ENCODE assay signal across 8 cellular contexts in genomic region chr6:106087548-106088325, GRCh38. TPM values are rescaled to one million over a fixed set of nuclear protein-coding genes. Genes with fewer than 3 reads are reported as not detected.
A peak's percentile ranks its signal among the peaks of the same experiment; 100 is the strongest.
DNase-seq lines count a peak whose midpoint lies in the region; TF ChIP-seq lines count a peak whose summit lies in the region.

No MANE protein-coding gene starts in this region.

- no peaks in the 10 kb centered on the region for H3K36me3 ChIP-seq in DOHH2 (ENCODE audit: control insufficient read depth, low read length)
- no peaks in the 10 kb centered on the region for H3K36me3 ChIP-seq in OCI-LY7 (ENCODE audit: insufficient read depth, low read length)

- TF ChIP-seq CTCF in DOHH2 (IDR thresholded peaks at IDR 0.05; ENCODE audit: low read depth, low read length, poor library complexity, severe bottlenecking) (no peak), OCI-LY7 (conservative IDR thresholded peaks at IDR 0.05; ENCODE audit: low read length) (no peak), epithelial cell of esophagus (IDR thresholded peaks at IDR 0.05; ENCODE audit: insufficient read depth, low read depth, low read length, missing control alignments) (no peak), nephron progenitor cell (IDR thresholded peaks at IDR 0.05) (no peak)

- peaks cover 11% of the 10 kb centered on the region for H3F3A ChIP-seq in DOHH2 (ENCODE audit: control insufficient read depth, insufficient read depth)

- peak overlapping the region; percentile 68 for H3K4me2 ChIP-seq in DOHH2 (ENCODE audit: low read length)
- peak overlapping the region; percentile 82 for H3K4me2 ChIP-seq in OCI-LY7 (ENCODE audit: low read length)

- no TSS peak for BruUV-seq in OCI-LY7 (replicated peaks; lab: Mats Ljungman, UMichigan)

- no peak for DNase-seq in OCI-LY7 (ENCODE audit: low spot score)
- peak; percentile 60 for DNase-seq in epithelial cell of esophagus (ENCODE audit: low read depth)
- DNase-seq in nephron progenitor cell, result no peak
- DNase-seq in GOT3 (lab: John Stamatoyannopoulos, UW), result no peak
- DNase-seq in HK-2 (ENCODE audit: unreplicated experiment), result no peak
- no peak for DNase-seq in DMS153 (lab: John Stamatoyannopoulos, UW)
- no peak for DNase-seq in SHP77 treated with DMSO at 0.1 percent for 48 hours (lab: John Stamatoyannopoulos, UW)

- H3K36me3 Mint-ChIP-seq in nephron progenitor cell (ENCODE audit: low read depth), result peaks cover 28% of the 10 kb centered on the region

- peak overlapping the region; percentile 90 for H3K27ac Mint-ChIP-seq in nephron progenitor cell

- H3K9me3 Mint-ChIP-seq in nephron progenitor cell, result no peaks in the 10 kb centered on the region

- peak overlapping the region; percentile 91; the same call in 1 of the 2 replicates for H2AFZ ChIP-seq in OCI-LY7 (ENCODE audit: low read length)

- H3K4me3 Mint-ChIP-seq in nephron progenitor cell, result peak overlapping the region; percentile 91

- CTCF ChIA-PET in OCI-LY7 (lab: Charles Lee; ENCODE audit: unreplicated experiment), result interaction anchor here (0.6 to 1.1 kb wide), 5 partner anchors 54 to 594 kb away, joined by 3 to 6 read pairs (median 3); no protein-coding TSS in a partner anchor

- H3K4me3 ChIP-seq in DOHH2 (ENCODE audit: low read length), result peak overlapping the region; percentile 57; the same call in 1 of the 2 replicates
- peak overlapping the region; percentile 63 for H3K4me3 ChIP-seq in OCI-LY7 (ENCODE audit: low read depth, low read length, poor library complexity, severe bottlenecking)
- peak overlapping the region; percentile 51 for H3K4me3 ChIP-seq in epithelial cell of esophagus (ENCODE audit: low read length)

- no peak overlapping the region for H3K27ac ChIP-seq in DOHH2 (ENCODE audit: low read depth, low read length)
- no peak overlapping the region for H3K27ac ChIP-seq in OCI-LY7 (ENCODE audit: low read depth, low read length, poor library complexity, severe bottlenecking)

- intact Hi-C loops in OCI-LY7 (cut with micrococcal nuclease; ENCODE audit: unreplicated experiment), result loop anchor here (1.0 to 5.0 kb wide), 2 partner anchors 205 to 214 kb away; no protein-coding TSS in a partner anchor

- H3K27me3 ChIP-seq in DOHH2 (ENCODE audit: control insufficient read depth, low read length), result peaks cover 51% of the 10 kb centered on the region

- H3K4me1 ChIP-seq in DOHH2 (ENCODE audit: control insufficient read depth, low read length) (peaks cover 38% of the 10 kb centered on the region), OCI-LY7 (ENCODE audit: insufficient read depth, low read length, poor library complexity, severe bottlenecking) (peaks cover 82% of the 10 kb centered on the region)

- no peaks in the 10 kb centered on the region for H3K27me3 Mint-ChIP-seq in nephron progenitor cell (ENCODE audit: low read depth, poor library complexity)

- H3K4me1 Mint-ChIP-seq in nephron progenitor cell, result peaks cover 84% of the 10 kb centered on the region

- H4K20me1 ChIP-seq in DOHH2 (ENCODE audit: control insufficient read depth, insufficient read depth, low read depth, low read length), result no peaks in the 10 kb centered on the region
- H4K20me1 ChIP-seq in OCI-LY7 (ENCODE audit: insufficient read depth, low read length), result no peaks in the 10 kb centered on the region

- POLR2A ChIA-PET in OCI-LY7 (lab: Charles Lee), result interaction anchor here (0.7 to 2.5 kb wide), 10 partner anchors 11 to 353 kb away, joined by 3 to 10 read pairs (median 3); no protein-coding TSS in a partner anchor

- H3K79me2 ChIP-seq in DOHH2 (ENCODE audit: control insufficient read depth, low read length), result no peaks in the 10 kb centered on the region
- H3K79me2 ChIP-seq in OCI-LY7 (ENCODE audit: insufficient read depth, low read depth, low read length), result peaks cover 7% of the 10 kb centered on the region; the same call in 1 of the 2 replicates

- no peaks in the 10 kb centered on the region for H3K9me3 ChIP-seq in DOHH2 (ENCODE audit: control insufficient read depth, insufficient read depth, low read length)
- H3K9me3 ChIP-seq in OCI-LY7 (ENCODE audit: low read length), result no peaks in the 10 kb centered on the region

- H3K9me2 ChIP-seq in DOHH2 (replicated peaks; ENCODE audit: control insufficient read depth, low read length), result no peaks in the 10 kb centered on the region
- no peaks in the 10 kb centered on the region for H3K9me2 ChIP-seq in OCI-LY7 (ENCODE audit: insufficient read depth, low read length)

RNA-seq across cellular contexts. Expression of gene PRDM1, which starts 1.6 kb away (rescaled TPM):
- total RNA-seq in OCI-LY7 (2014; rRNA removed; shearing (Covaris generic)), result 1.5 and 2.2 TPM in 2 replicates
- total RNA-seq in OCI-LY7 (2022), result 1.9 and 3.3 TPM in 2 replicates
